In the genomic region with DNA sequence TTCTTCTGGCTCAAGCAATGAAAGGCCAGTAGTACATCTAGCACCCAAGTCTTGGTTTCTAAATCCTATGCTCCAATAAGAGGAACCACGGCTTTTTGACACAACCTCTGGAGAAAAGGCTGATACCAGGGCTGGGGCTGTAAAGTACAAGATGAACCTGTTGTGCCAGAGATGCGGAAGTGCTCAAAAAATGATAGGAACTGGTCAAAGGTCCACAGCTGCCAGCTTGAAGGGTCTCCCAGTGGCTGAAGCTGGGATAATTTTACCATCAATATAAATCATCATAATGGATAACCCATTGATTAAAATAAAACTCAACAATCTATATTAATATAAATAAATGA, we compare ENCODE assay signal across 8 cellular contexts. TPM values are rescaled to one million over a fixed set of nuclear protein-coding genes. Genes with fewer than 3 reads are reported as not detected.
DNase-seq lines count a peak whose midpoint lies in the region; ATAC-seq and TF ChIP-seq lines count a peak whose summit lies in the region.

No MANE protein-coding gene starts in this region.

- H3K27me3 ChIP-seq in Karpas-422 (ENCODE audit: low read length) (no peaks in the 10 kb centered on the region), adipocyte (replicated peaks; ENCODE audit: control insufficient read depth, insufficient read depth, low read length) (peaks cover 5% of the 10 kb centered on the region), transverse colon (no peaks in the 10 kb centered on the region)

- TF ChIP-seq EP300 in transverse colon (IDR thresholded peaks at IDR 0.05; ENCODE audit: low read depth) = no peak

- H3K36me3 ChIP-seq in Karpas-422 (ENCODE audit: insufficient read depth, low read length) (no peaks in the 10 kb centered on the region), adipocyte (ENCODE audit: control insufficient read depth, insufficient read depth, low read length, severe bottlenecking) (no peaks in the 10 kb centered on the region), transverse colon (no peaks in the 10 kb centered on the region)

- no peak for TF ChIP-seq CTCF in transverse colon (IDR thresholded peaks at IDR 0.05)

- DNase-seq in NCI-H748 (lab: John Stamatoyannopoulos, UW; ENCODE audit: unreplicated experiment) (peak; percentile 20), NCI-H748 treated with DMSO at 0.1 percent for 48 hours (lab: John Stamatoyannopoulos, UW) (no peak), Karpas-422 (peak; percentile 75), adipocyte (ENCODE audit: low read depth) (no peak), left lobe of liver (ENCODE audit: low spot score) (no peak), transverse colon (peak; percentile 37), NCI-H2029 (lab: John Stamatoyannopoulos, UW) (no peak)
- no peak for DNase-seq in stimulated activated CD4-positive, alpha-beta T cell treated with anti-CD3 and anti-CD28 coated beads, Interleukin-2, amount 100 ng/mL, for 24 hours

- H3K79me2 ChIP-seq in Karpas-422 (ENCODE audit: low read length) = no peaks in the 10 kb centered on the region

- no peaks in the 10 kb centered on the region for H3K9me2 ChIP-seq in Karpas-422 (replicated peaks; ENCODE audit: insufficient read depth, low read length)

- TF ChIP-seq POLR2A in transverse colon (IDR thresholded peaks at IDR 0.05) = no peak

- peaks cover 19% of the 10 kb centered on the region for H3K4me1 ChIP-seq in Karpas-422 (ENCODE audit: low read length)
- peaks cover 29% of the 10 kb centered on the region for H3K4me1 ChIP-seq in adipocyte (ENCODE audit: control insufficient read depth, insufficient read depth, low read length)
- H3K4me1 ChIP-seq in transverse colon = peaks cover 0 to 40% (median 22%) of the 10 kb centered on the region in 4 donors

- 0 to 17% methylated on average over 2 of the region's 2 CpGs for WGBS in transverse colon (ENCODE audit: low coverage in 1 of 2), 2 donors

- peak overlapping the region; percentile 94 for H3K4me2 ChIP-seq in Karpas-422 (ENCODE audit: low read depth, low read length, poor library complexity, severe bottlenecking)

- intact Hi-C loops in transverse colon (cut with DNase I; ENCODE audit: low total_unique reads) = no loop called here

- H2AFZ ChIP-seq in Karpas-422 (ENCODE audit: low read length) = peak overlapping the region; percentile 92

- peak; percentile 29 for ATAC-seq in left lobe of liver

- H3K27ac ChIP-seq in Karpas-422 (ENCODE audit: low read length) (0 out of 2 replicates have a peak overlapping the region, but pooled peaks have one; percentile 16), transverse colon (peak overlapping the region; percentile 89 to 93 (median 90))

- peaks cover 7% of the 10 kb centered on the region; the same call in 1 of the 2 replicates for H4K20me1 ChIP-seq in Karpas-422 (ENCODE audit: insufficient read depth, low read depth, low read length)

- H3K9ac ChIP-seq in Karpas-422 (ENCODE audit: low read length) (peak overlapping the region; percentile 85), adipocyte (ENCODE audit: low read length) (peak overlapping the region; percentile 47)

- H3K4me3 ChIP-seq in Karpas-422 (ENCODE audit: low read length) (peak overlapping the region; percentile 82), adipocyte (ENCODE audit: low read length) (peak overlapping the region; percentile 99), transverse colon (peak overlapping the region in 3 of 4 donors; percentile 56 to 67 (median 64))

- H3K9me3 ChIP-seq in Karpas-422 (ENCODE audit: low read length) (no peaks in the 10 kb centered on the region), adipocyte (ENCODE audit: control insufficient read depth, low read length) (no peaks in the 10 kb centered on the region), transverse colon (no peaks in the 10 kb centered on the region)

- in situ Hi-C loops in transverse colon (cut with MboI; ENCODE audit: low pct_ligation_motif_present in 1 of 4, low pct_unique_long_range_greater_than_20kb in 1 of 4, low sequenced_read_pairs in 3 of 4) = no loop called here

RNA-seq across cellular contexts. Expression of gene NCEH1, which starts 0.6 kb away (rescaled TPM):
- total RNA-seq in Karpas-422 (2014; rRNA removed; shearing (Covaris generic); ENCODE audit: low replicate concordance) = 4.3 and 4.7 TPM in 2 replicates
- total RNA-seq in left lobe of liver (1.9 TPM), transverse colon (10 to 100 TPM in 3 of 4 donors, 1 to 10 TPM in 1; 2.4 to 88.3 (median 29.3) TPM)

RNA-seq across cellular contexts. Expression of gene ECT2, which starts 39.1 kb away (rescaled TPM):
- 15.4 and 25.6 TPM in 2 replicates for total RNA-seq in Karpas-422 (2014; rRNA removed; shearing (Covaris generic); ENCODE audit: low replicate concordance)
- total RNA-seq in left lobe of liver = 1.6 TPM
- total RNA-seq in transverse colon = 10 to 100 TPM in 3 of 4 donors, 1 to 10 TPM in 1; 4.1 to 23.3 (median 13.2) TPM

Comparison
In these comparisons a context has a peak if more than half of its experiments do, and no peak if none do; other contexts are left out.
1. DNase-seq: peak in NCI-H748 (single experiment), Karpas-422 (single experiment) and transverse colon (single experiment); none in NCI-H748 treated with DMSO at 0.1 percent for 48 hours (single experiment), adipocyte (single experiment), left lobe of liver (single experiment), stimulated activated CD4-positive, alpha-beta T cell treated with anti-CD3 and anti-CD28 coated beads, Interleukin-2, amount 100 ng/mL, for 24 hours (0 of 2) and NCI-H2029 (single experiment).
2. Peak in every context shown above with its lines, with median percentiles within 50 percentile points of each other: H3K4me3 ChIP-seq.